ENCODE assay signal across 11 cellular contexts in genomic region chr4:147772056-147772455, GRCh38. TPM values are rescaled to one million over a fixed set of nuclear protein-coding genes. Genes with fewer than 3 reads are reported as not detected.
DNase-seq lines count a peak whose midpoint lies in the region; ATAC-seq and TF ChIP-seq lines count a peak whose summit lies in the region.
"Had no signal": no experiment of that assay in that cellular context is flagged by ENCODE, and none has a peak within 500 bp of the region (broad histone marks: within the 10 kb centered on the region; RNA-seq: fewer than 3 reads in every experiment).

No MANE protein-coding gene starts in this region.

- H3K27ac Mint-ChIP-seq in naive thymus-derived CD8-positive, alpha-beta T cell = no peak overlapping the region
- H3K27ac Mint-ChIP-seq: CD8-positive, alpha-beta T cell; stimulated activated naive CD8-positive, alpha-beta T cell treated with anti-CD3 and anti-CD28 coated beads, Interleukin-15, Interleukin-2, amounts not matched to agents 100 ng/mL and 50 ng/mL, for 24 hours had no signal

- WGBS in HUES64 = 84% methylated on average over 8 of the region's 8 CpGs
- 96% methylated on average over 5 of the region's 8 CpGs for WGBS in mammary epithelial cell (ENCODE audit: low coverage, missing lambda C conversion rate)
- WGBS in stomach, 5 donors = 42 to 57% (median 45%) methylated on average over 8 of the region's 8 CpGs

- TF ChIP-seq CTCF in mammary epithelial cell (conservative IDR thresholded peaks at IDR 0.05 in 1 of 2, IDR thresholded peaks at IDR 0.05 in 1 of 2; ENCODE audit: extremely low read depth in 1 of 2, insufficient read depth in 1 of 2, low read depth in 1 of 2, low read length in 2 of 2) = no peak
- peak in 2 of 7 experiments; percentile 16 to 48 for TF ChIP-seq CTCF in stomach (IDR thresholded peaks at IDR 0.05)

- H3K27ac ChIP-seq in HUES64 (ENCODE audit: low read depth, low read length) = 0 out of 2 replicates have a peak overlapping the region, but pooled peaks have one; percentile 21
- H3K27ac ChIP-seq in mammary epithelial cell (ENCODE audit: insufficient read depth, low read depth, low read length) = peak overlapping the region; percentile 86
- H3K27ac ChIP-seq in stomach = peak overlapping the region; percentile 14 to 62 (median 49)

- H3K79me2 ChIP-seq in mammary epithelial cell (ENCODE audit: insufficient read depth, low read length) = peaks cover 88% of the 10 kb centered on the region

- ATAC-seq in left colon = peak; percentile 53
- no peak for ATAC-seq in HG02885 (IDR thresholded peaks at IDR 0.05; ENCODE audit: poor library complexity, unreplicated experiment)
- ATAC-seq in naive thymus-derived CD8-positive, alpha-beta T cell = no peak
- no peak for ATAC-seq in GM18861 (IDR thresholded peaks at IDR 0.05; ENCODE audit: unreplicated experiment)
- ATAC-seq: CD8-positive, alpha-beta T cell had no signal

- dilution Hi-C loops in mammary epithelial cell (cut with HindIII; ENCODE audit: low sequenced_read_pairs) = loop anchor here (5.0 kb wide), 1 partner anchor 50 kb away; no protein-coding TSS in a partner anchor

- H3K27me3 Mint-ChIP-seq in naive thymus-derived CD8-positive, alpha-beta T cell = no peaks in the 10 kb centered on the region
- H3K27me3 Mint-ChIP-seq: stimulated activated naive CD8-positive, alpha-beta T cell treated with anti-CD3 and anti-CD28 coated beads, Interleukin-15, Interleukin-2, amounts not matched to agents 100 ng/mL and 50 ng/mL, for 24 hours had no signal

- H3K9ac ChIP-seq in HUES64 (ENCODE audit: low read depth, low read length) (no peak overlapping the region), mammary epithelial cell (ENCODE audit: insufficient read depth, low read length) (peak overlapping the region; percentile 71)

- H2AFZ ChIP-seq in mammary epithelial cell (ENCODE audit: low read depth, low read length) = no peak overlapping the region

- H3K4me3 ChIP-seq in HUES64 (ENCODE audit: low read length) = no peak overlapping the region
- H3K4me3 ChIP-seq in mammary epithelial cell (replicated peaks in 1 of 3; ENCODE audit: insufficient read depth in 1 of 3, low read depth in 2 of 3, low read length in 3 of 3) = no peak overlapping the region
- H3K4me3 ChIP-seq in stomach = no peak overlapping the region

- peak overlapping the region; percentile 64 for H3K4me2 ChIP-seq in mammary epithelial cell (ENCODE audit: insufficient read depth, low read depth, low read length)

- DNase-seq in mammary epithelial cell (no peak), left colon (no peak), stomach (peak; percentile 58)
- DNase-seq in naive thymus-derived CD8-positive, alpha-beta T cell = no peak
- DNase-seq: CD8-positive, alpha-beta T cell; mesendoderm; NCI-H2029 had no signal

- H3K9me3 ChIP-seq in HUES64 (ENCODE audit: insufficient read depth, low read depth, low read length) (no peaks in the 10 kb centered on the region), mammary epithelial cell (replicated peaks; ENCODE audit: insufficient read depth, low read length) (no peaks in the 10 kb centered on the region), stomach (no peaks in the 10 kb centered on the region)

- in situ Hi-C loops in mammary epithelial cell (cut with MboI; ENCODE audit: low sequenced_read_pairs in 2 of 2) = no loop called here

- no peaks in the 10 kb centered on the region for H3K36me3 Mint-ChIP-seq in naive thymus-derived CD8-positive, alpha-beta T cell
- H3K36me3 Mint-ChIP-seq: CD8-positive, alpha-beta T cell had no signal

- H3K4me1 ChIP-seq in HUES64 (ENCODE audit: insufficient read depth, low read length) = peaks cover 11% of the 10 kb centered on the region; the same call in 1 of the 2 replicates
- H3K4me1 ChIP-seq in mammary epithelial cell (ENCODE audit: insufficient read depth, low read length) = peaks cover 37% of the 10 kb centered on the region
- H3K4me1 ChIP-seq in stomach = peaks cover 26 to 87% (median 57%) of the 10 kb centered on the region in 4 donors

- TF ChIP-seq EP300 in stomach (IDR thresholded peaks at IDR 0.05) = no peak

- POLR2A ChIA-PET in naive thymus-derived CD8-positive, alpha-beta T cell (lab: Charles Lee) = no interaction called here

- no peak for TF ChIP-seq POLR2A in stomach (IDR thresholded peaks at IDR 0.05)

- no peaks in the 10 kb centered on the region for H3K36me3 ChIP-seq in HUES64 (ENCODE audit: insufficient read depth, low read length)
- H3K36me3 ChIP-seq in mammary epithelial cell (ENCODE audit: insufficient read depth, low read length) = no peaks in the 10 kb centered on the region
- peaks cover 0 to 2% (median 0%) of the 10 kb centered on the region in 4 donors for H3K36me3 ChIP-seq in stomach

- intact Hi-C loops in mammary epithelial cell (cut with micrococcal nuclease) (loop anchor here (2.0 kb wide), 1 partner anchor 59 kb away; no protein-coding TSS in a partner anchor), left colon (cut with DNase I, micrococcal nuclease) (no loop called here), stomach (cut with DNase I; ENCODE audit: low total_unique reads) (loop anchor here (10.0 kb wide), 1 partner anchor 57 kb away; no protein-coding TSS in a partner anchor)

- no peaks in the 10 kb centered on the region for H3K9me3 Mint-ChIP-seq in naive thymus-derived CD8-positive, alpha-beta T cell
- H3K9me3 Mint-ChIP-seq: CD8-positive, alpha-beta T cell; stimulated activated naive CD8-positive, alpha-beta T cell treated with anti-CD3 and anti-CD28 coated beads, Interleukin-15, Interleukin-2, amounts not matched to agents 100 ng/mL and 50 ng/mL, for 24 hours had no signal

- H4K20me1 ChIP-seq in mammary epithelial cell (ENCODE audit: insufficient read depth, low read length) = no peaks in the 10 kb centered on the region

- BruUV-seq in mammary epithelial cell (replicated peaks; lab: Mats Ljungman, UMichigan) = TSS peak; percentile 52

- H3K27me3 ChIP-seq in HUES64 (ENCODE audit: insufficient read depth, low read length) = no peaks in the 10 kb centered on the region
- no peaks in the 10 kb centered on the region for H3K27me3 ChIP-seq in mammary epithelial cell (ENCODE audit: insufficient read depth, low read length)
- no peaks in the 10 kb centered on the region for H3K27me3 ChIP-seq in stomach

- H3K4me1 Mint-ChIP-seq in naive thymus-derived CD8-positive, alpha-beta T cell = peaks cover 0 to 4% (median 0%) of the 10 kb centered on the region in 4 donors

- CTCF ChIA-PET in mammary epithelial cell (lab: Charles Lee; ENCODE audit: low non-redundant PET) = no interaction called here

- H3K4me3 Mint-ChIP-seq in naive thymus-derived CD8-positive, alpha-beta T cell = no peak overlapping the region
- H3K4me3 Mint-ChIP-seq: CD8-positive, alpha-beta T cell; stimulated activated naive CD8-positive, alpha-beta T cell treated with anti-CD3 and anti-CD28 coated beads, Interleukin-15, Interleukin-2, amounts not matched to agents 100 ng/mL and 50 ng/mL, for 24 hours had no signal

RNA-seq across cellular contexts. Expression of gene ARHGAP10, which starts 40.2 kb away (rescaled TPM):
- 2.7 TPM for polyA plus RNA-seq in HUES64 (2013, experiment 1 of 2)
- 3.5 TPM for polyA plus RNA-seq in HUES64 (2013, experiment 2 of 2)
- total RNA-seq in mammary epithelial cell (10 to 100 TPM; 22.5 to 28.8 TPM), left colon (10 to 100 TPM in 1 of 2 donors, 1 to 10 TPM in 1; 3.7 to 14.5 TPM), stomach (100 to 1,000 TPM in 1 of 5 donors, 10 to 100 TPM in 4; 36.1 to 117 (median 51.9) TPM)
- polyA plus RNA-seq in mammary epithelial cell (14.5 TPM), stomach (10 to 100 TPM; 18.1 to 27.2 (median 22.0) TPM)
- 35.8 TPM for polyA minus RNA-seq in mammary epithelial cell
- total RNA-seq in naive thymus-derived CD8-positive, alpha-beta T cell = 1 to 10 TPM; 6.4 TPM
- polyA plus RNA-seq in naive thymus-derived CD8-positive, alpha-beta T cell = 10 to 100 TPM in 2 of 3 donors, 1 to 10 TPM in 1; 7.4 to 16.4 (median 12.5) TPM

Comparison
In these comparisons a context has a peak if more than half of its experiments do, and no peak if none do; other contexts are left out.
1. H3K27ac ChIP-seq: peak in every context shown above with its lines; median percentile 86 in mammary epithelial cell; 49 in stomach; 21 in HUES64.
2. intact Hi-C loops: an anchor here in mammary epithelial cell (2.0 kb wide) and stomach (10.0 kb wide); none called in left colon.